ENCODE assay signal across 19 cellular contexts in genomic region chr5:126718246-126718868, GRCh38. TPM values are rescaled to one million over a fixed set of nuclear protein-coding genes. Genes with fewer than 3 reads are reported as not detected.
DNase-seq lines count a peak whose midpoint lies in the region; ATAC-seq and TF ChIP-seq lines count a peak whose summit lies in the region.
"Had no signal": no experiment of that assay in that cellular context is flagged by ENCODE, and none has a peak within 500 bp of the region (broad histone marks: within the 10 kb centered on the region; RNA-seq: fewer than 3 reads in every experiment).

No MANE protein-coding gene starts in this region.

- H3K79me2 ChIP-seq in H9 (ENCODE audit: insufficient read depth, low read length) (no peaks in the 10 kb centered on the region), osteoblast (ENCODE audit: insufficient read depth, low read length) (no peaks in the 10 kb centered on the region)

- H4K5ac ChIP-seq in H9 (ENCODE audit: insufficient read length, low read depth, low read length) = no peak overlapping the region

- H3K9me3 ChIP-seq in H9 (ENCODE audit: control insufficient read depth, low read depth, low read length) = no peaks in the 10 kb centered on the region
- no peaks in the 10 kb centered on the region for H3K9me3 ChIP-seq in SJCRH30 (replicated peaks)
- no peaks in the 10 kb centered on the region for H3K9me3 ChIP-seq in osteoblast (ENCODE audit: low read depth, low read length)
- H3K9me3 ChIP-seq: esophagus muscularis mucosa, thoracic aorta had no signal

- no peaks in the 10 kb centered on the region for H3K79me1 ChIP-seq in H9 (ENCODE audit: insufficient read depth, low read depth, low read length, poor library complexity, severe bottlenecking)

- H3K4me1 ChIP-seq in H9 (ENCODE audit: insufficient read depth, low read length) (peaks cover 8% of the 10 kb centered on the region; the same call in 1 of the 2 replicates), SJCRH30 (peaks cover 3% of the 10 kb centered on the region; the same call in 1 of the 2 replicates), osteoblast (ENCODE audit: insufficient read depth, low read length) (no peaks in the 10 kb centered on the region)
- H3K4me1 ChIP-seq: esophagus muscularis mucosa had no signal

- H3K56ac ChIP-seq in H9 (ENCODE audit: insufficient read length, low read depth, low read length) = no peak overlapping the region

- no peaks in the 10 kb centered on the region; a peak in 1 of 5 replicates for H3K9me3 Mint-ChIP-seq in H9
- H3K9me3 Mint-ChIP-seq: activated CD4-positive, alpha-beta memory T cell treated with anti-CD3 and anti-CD28 coated beads, Interleukin-2, amount 10 ng/mL, durations not matched to agents 7 days and 5 days had no signal

- H4K8ac ChIP-seq in H9 (replicated peaks; ENCODE audit: insufficient read length, low read depth, low read length) = no peak overlapping the region

- peak overlapping the region; percentile 86 for H2AFZ ChIP-seq in H9 (ENCODE audit: low read length)
- peak overlapping the region; percentile 21 for H2AFZ ChIP-seq in osteoblast (ENCODE audit: low read length)

- H4K20me1 ChIP-seq in H9 (ENCODE audit: control insufficient read depth, insufficient read depth, insufficient read length) (no peaks in the 10 kb centered on the region), osteoblast (ENCODE audit: insufficient read depth, low read length) (no peaks in the 10 kb centered on the region)

- TF ChIP-seq CTCF in H9 (conservative IDR thresholded peaks at IDR 0.05) = no peak
- no peak for TF ChIP-seq CTCF in osteoblast (IDR thresholded peaks at IDR 0.05; ENCODE audit: extremely low read depth, low read depth, low read length)

- no CpG with 5 or more reads among the region's 10 CpGs for WGBS in H9 (ENCODE audit: extremely low coverage, insufficient read length, low lambda C conversion rate)

- no peak overlapping the region for H3K14ac ChIP-seq in H9 (ENCODE audit: insufficient read depth, low read length)

- intact Hi-C loops in left colon (cut with DNase I, micrococcal nuclease) = no loop called here

- peak overlapping the region; percentile 13 to 96 (median 74) for H3K27ac Mint-ChIP-seq in H9
- H3K27ac Mint-ChIP-seq: activated CD4-positive, alpha-beta memory T cell treated with anti-CD3 and anti-CD28 coated beads, Interleukin-2, amount 10 ng/mL, durations not matched to agents 7 days and 5 days had no signal

- no peaks in the 10 kb centered on the region for H3K23me2 ChIP-seq in H9 (ENCODE audit: insufficient read length, low read depth, low read length, poor library complexity, severe bottlenecking)

- H3K4me3 Mint-ChIP-seq in H9 = no peak overlapping the region
- H3K4me3 Mint-ChIP-seq: activated CD4-positive, alpha-beta memory T cell treated with anti-CD3 and anti-CD28 coated beads, Interleukin-2, amount 10 ng/mL, durations not matched to agents 7 days and 5 days had no signal

- H3K27me3 ChIP-seq in H9 (ENCODE audit: insufficient read depth, low read length) (no peaks in the 10 kb centered on the region), SJCRH30 (no peaks in the 10 kb centered on the region), osteoblast (ENCODE audit: insufficient read depth, low read length) (no peaks in the 10 kb centered on the region)
- H3K27me3 ChIP-seq: dorsolateral prefrontal cortex, esophagus muscularis mucosa had no signal

- no peak overlapping the region for H3K9ac ChIP-seq in H9 (ENCODE audit: extremely low read depth, insufficient read length, low read length)

- H3T11ph ChIP-seq in H9 (ENCODE audit: low read length) = no peak overlapping the region

- no peak for ATAC-seq in left colon
- ATAC-seq: left cardiac atrium had no signal

- H2BK5ac ChIP-seq in H9 (ENCODE audit: insufficient read length, low read length) = no peak overlapping the region

- H3K18ac ChIP-seq in H9 (ENCODE audit: insufficient read length, low read depth, low read length) = no peak overlapping the region

- no peak overlapping the region for H2BK15ac ChIP-seq in H9 (ENCODE audit: low read depth, low read length)

- H3K27ac ChIP-seq in H9 (ENCODE audit: insufficient read length, low read depth, low read length) (no peak overlapping the region), SJCRH30 (peak overlapping the region; percentile 7; the same call in 1 of the 2 replicates), osteoblast (ENCODE audit: low read depth, low read length) (no peak overlapping the region)
- H3K27ac ChIP-seq: dorsolateral prefrontal cortex, esophagus muscularis mucosa, thoracic aorta, WERI-Rb-1 had no signal

- H3K27me3 Mint-ChIP-seq in H9 (ENCODE audit: low read depth) = no peaks in the 10 kb centered on the region; the same call in 1 of the 2 replicates
- H3K27me3 Mint-ChIP-seq: activated CD4-positive, alpha-beta memory T cell treated with anti-CD3 and anti-CD28 coated beads, Interleukin-2, amount 10 ng/mL, durations not matched to agents 7 days and 5 days had no signal

- H4K91ac ChIP-seq in H9 (ENCODE audit: insufficient read length, low read depth, low read length) = no peak overlapping the region

- H3K23ac ChIP-seq in H9 (ENCODE audit: insufficient read length, low read depth, low read length) = no peak overlapping the region

- no peak overlapping the region for H2BK12ac ChIP-seq in H9 (ENCODE audit: insufficient read length, low read depth, low read length)

- H3K4me2 ChIP-seq in H9 (ENCODE audit: insufficient read depth, insufficient read length, low read length) (peak overlapping the region; percentile 39), osteoblast (ENCODE audit: insufficient read depth, low read length) (no peak overlapping the region)

- H3K36me3 Mint-ChIP-seq in H9 (ENCODE audit: insufficient read depth in 1 of 3, low read depth in 3 of 3) = no peaks in the 10 kb centered on the region

- H3K4me3 ChIP-seq in SJCRH30 = no peak overlapping the region
- no peak overlapping the region for H3K4me3 ChIP-seq in osteoblast (ENCODE audit: insufficient read depth, low read length)
- H3K4me3 ChIP-seq: dorsolateral prefrontal cortex, esophagus muscularis mucosa, thoracic aorta had no signal

- H3K4ac ChIP-seq in H9 (ENCODE audit: low read depth, low read length) = no peak overlapping the region

- no peak overlapping the region for H2BK20ac ChIP-seq in H9 (ENCODE audit: low read depth, low read length, poor library complexity, severe bottlenecking)

- H2AK5ac ChIP-seq in H9 (ENCODE audit: insufficient read length, low read length) = no peak overlapping the region

- peaks cover 10 to 12% of the 10 kb centered on the region in 2 experiments for H3K4me1 Mint-ChIP-seq in H9

- H3K36me3 ChIP-seq in SJCRH30 = no peaks in the 10 kb centered on the region
- H3K36me3 ChIP-seq in osteoblast (ENCODE audit: insufficient read depth, low read length) = no peaks in the 10 kb centered on the region
- H3K36me3 ChIP-seq: esophagus muscularis mucosa, thoracic aorta, WERI-Rb-1 had no signal

- peak; percentile 67 for DNase-seq in H9
- DNase-seq in SJCRH30 = peak; percentile 45 to 53
- peak; percentile 55 for DNase-seq in iPS-NIHi11 (ENCODE audit: low spot score)
- no peak for DNase-seq in osteoblast (ENCODE audit: insufficient read length, low spot score, missing footprints)
- no peak for DNase-seq in dedifferentiated amniotic fluid mesenchymal stem cell (ENCODE audit: extremely low spot score)
- DNase-seq in cerebellar nuclear complex (lab: John Stamatoyannopoulos, UW) = no peak
- DNase-seq in NCI-H748 (lab: John Stamatoyannopoulos, UW; ENCODE audit: unreplicated experiment) = no peak
- no peak for DNase-seq in left colon
- DNase-seq: activated CD4-positive, alpha-beta memory T cell treated with anti-CD3 and anti-CD28 coated beads, Interleukin-2, amount 10 ng/mL, durations not matched to agents 7 days and 5 days; AML-193; Calu3; dorsolateral prefrontal cortex; KG1; left cardiac atrium; NCI-H1092 treated with DMSO at 0.1 percent for 48 hours; NCI-H774; WERI-Rb-1 had no signal

- no peak overlapping the region for H2BK120ac ChIP-seq in H9 (ENCODE audit: low read depth, low read length, poor library complexity, severe bottlenecking)

RNA-seq across cellular contexts. Expression of gene LMNB1, which starts 58.6 kb away (rescaled TPM):
- total RNA-seq in H9 (2021) (211 and 225 TPM in 2 replicates), osteoblast (7.2 and 7.7 TPM in 2 replicates), left colon (10 to 100 TPM; 23.2 to 51.1 TPM)
- 255 and 259 TPM in 2 replicates for total RNA-seq in SJCRH30 (2014; rRNA removed; shearing (Covaris generic))

Comparison
In these comparisons a context has a peak if more than half of its experiments do, and no peak if none do; other contexts are left out.
1. DNase-seq: peak in H9 (single experiment), SJCRH30 (2 of 2) and iPS-NIHi11 (single experiment); none in osteoblast (single experiment), dedifferentiated amniotic fluid mesenchymal stem cell (single experiment), cerebellar nuclear complex (0 of 2), NCI-H748 (single experiment) and left colon (0 of 2).